8 cellular contexts compared by ENCODE assay signal in genomic region chr1:67053785-67054759, GRCh38. TPM values are rescaled to one million over a fixed set of nuclear protein-coding genes. Genes with fewer than 3 reads are reported as not detected.
A peak's percentile ranks its signal among the peaks of the same experiment; 100 is the strongest.
DNase-seq lines count a peak whose midpoint lies in the region; ATAC-seq, FAIRE-seq and TF ChIP-seq lines count a peak whose summit lies in the region.

Gene SLC35D1, minus strand, starts transcription at chr1:67054148. Its CDS starts 135 bp downstream, at chr1:67054013.

- no peak for TF ChIP-seq CTCF in D721Med (IDR thresholded peaks at IDR 0.05; ENCODE audit: insufficient read depth, missing control alignments)
- TF ChIP-seq CTCF in OCI-LY3 (IDR thresholded peaks at IDR 0.05; ENCODE audit: low read depth, low read length): no peak
- TF ChIP-seq CTCF in epithelial cell of esophagus (IDR thresholded peaks at IDR 0.05; ENCODE audit: insufficient read depth, low read depth, low read length, missing control alignments): no peak

- H3K4me1 ChIP-seq in OCI-LY3 (ENCODE audit: low read length): peaks cover 8% of the 10 kb centered on the region

- peaks cover 3% of the 10 kb centered on the region for H3K36me3 ChIP-seq in OCI-LY3 (replicated peaks; ENCODE audit: low read depth, low read length)

- H3K9ac ChIP-seq in OCI-LY3 (ENCODE audit: low read length): peak within 1 kb of the TSS; percentile 96

- no peaks in the 10 kb centered on the region for H3K9me3 ChIP-seq in OCI-LY3 (ENCODE audit: insufficient read depth, low read length)

- FAIRE-seq in D721Med (lab: Jason Lieb, UNC): no peak

- peak; percentile 59 for DNase-seq in D721Med (ENCODE audit: insufficient read length, low spot score)
- DNase-seq in HUDEP-2 (lab: John Stamatoyannopoulos, UW; ENCODE audit: unreplicated experiment in 76 of 76): peak in 58 of 76 experiments; percentile 13 to 82 (median 46)
- peak; percentile 72 for DNase-seq in activated T-cell treated with anti-CD3 and anti-CD28 coated beads for 1 hour (ENCODE audit: low read depth)
- DNase-seq in epithelial cell of esophagus (ENCODE audit: low read depth): peak; percentile 73
- DNase-seq in mucosa of gallbladder (ENCODE audit: low spot score): peak; percentile 60
- peak; percentile 85 for DNase-seq in stimulated activated CD8-positive, alpha-beta memory T cell treated with anti-CD3 and anti-CD28 coated beads, Interleukin-4, amount 100 ng/mL, for 48 hours

- H3K4me3 ChIP-seq in OCI-LY3 (ENCODE audit: low read length): peak within 1 kb of the TSS; percentile 99
- peak within 1 kb of the TSS; percentile 80 for H3K4me3 ChIP-seq in epithelial cell of esophagus (ENCODE audit: low read length)

- ATAC-seq in GM21390 (IDR thresholded peaks at IDR 0.05; ENCODE audit: unreplicated experiment): peak; percentile 80

- peak within 1 kb of the TSS; percentile 87 for H3K4me2 ChIP-seq in OCI-LY3 (ENCODE audit: low read length)

- H3K79me2 ChIP-seq in OCI-LY3 (ENCODE audit: low read length): peaks cover 14% of the 10 kb centered on the region

- peak within 1 kb of the TSS; percentile 100 for H2AFZ ChIP-seq in OCI-LY3 (ENCODE audit: low read depth, low read length)

- no peaks in the 10 kb centered on the region for H3K27me3 ChIP-seq in OCI-LY3 (ENCODE audit: low read depth, low read length)

- H4K20me1 ChIP-seq in OCI-LY3 (ENCODE audit: insufficient read depth, low read length): no peaks in the 10 kb centered on the region

- H3K27ac ChIP-seq in OCI-LY3 (ENCODE audit: low read length): peak within 1 kb of the TSS; percentile 85

RNA-seq across cellular contexts. Expression of gene SLC35D1, which starts in this region (rescaled TPM):
- total RNA-seq in mucosa of gallbladder: 16.3 TPM

Comparison
In these comparisons a context has a peak if more than half of its experiments do, and no peak if none do; other contexts are left out.
1. Peak in every context shown above with its lines: DNase-seq, ATAC-seq, H3K4me3 ChIP-seq and H3K27ac ChIP-seq.